11 cellular contexts compared by ENCODE assay signal in genomic region chr1:222048030-222048632, GRCh38.
A peak's percentile ranks its signal among the peaks of the same experiment; 100 is the strongest.
DNase-seq lines count a peak whose midpoint lies in the region; ATAC-seq and TF ChIP-seq lines count a peak whose summit lies in the region.
"Had no signal": no experiment of that assay in that cellular context is flagged by ENCODE, and none has a peak within 500 bp of the region (broad histone marks: within the 10 kb centered on the region; RNA-seq: fewer than 3 reads in every experiment).

No MANE protein-coding gene starts in this region.

- H3K36me3 Mint-ChIP-seq in activated T-cell treated with anti-CD3 and anti-CD28 coated beads, Interleukin-2, amount 50 U/mL, for 24 hours (ENCODE audit: low read depth), result no peaks in the 10 kb centered on the region
- H3K36me3 Mint-ChIP-seq in activated naive CD8-positive, alpha-beta T cell treated with anti-CD3 and anti-CD28 coated beads for 36 hours, result no peaks in the 10 kb centered on the region
- H3K36me3 Mint-ChIP-seq in type B pancreatic cell, result no peaks in the 10 kb centered on the region

- H3K4me3 ChIP-seq in WERI-Rb-1 (ENCODE audit: low read depth, low read length), result no peak overlapping the region
- H3K4me3 ChIP-seq: SK-N-MC had no signal

- no peak overlapping the region for H3K4me3 Mint-ChIP-seq in activated T-cell treated with anti-CD3 and anti-CD28 coated beads, Interleukin-2, amount 50 U/mL, for 24 hours
- peak overlapping the region; percentile 22 for H3K4me3 Mint-ChIP-seq in activated naive CD8-positive, alpha-beta T cell treated with anti-CD3 and anti-CD28 coated beads for 36 hours
- H3K4me3 Mint-ChIP-seq in type B pancreatic cell, result no peak overlapping the region

- no peak for DNase-seq in activated T-cell treated with anti-CD3 and anti-CD28 coated beads, Interleukin-2, amount 50 U/mL, for 24 hours
- DNase-seq in activated T-cell treated with anti-CD3 and anti-CD28 coated beads for 4 hours (no peak), type B pancreatic cell (ENCODE audit: extremely low spot score, unreplicated experiment) (no peak), DMS153 (lab: John Stamatoyannopoulos, UW) (no peak), WERI-Rb-1 (no peak), COR-L47 (lab: John Stamatoyannopoulos, UW) (no peak)
- DNase-seq in activated naive CD8-positive, alpha-beta T cell treated with anti-CD3 and anti-CD28 coated beads for 36 hours, result peak; percentile 26

- H3K27me3 Mint-ChIP-seq in activated T-cell treated with anti-CD3 and anti-CD28 coated beads, Interleukin-2, amount 50 U/mL, for 24 hours, result no peaks in the 10 kb centered on the region
- H3K27me3 Mint-ChIP-seq in activated naive CD8-positive, alpha-beta T cell treated with anti-CD3 and anti-CD28 coated beads for 36 hours, result no peaks in the 10 kb centered on the region
- H3K27me3 Mint-ChIP-seq in type B pancreatic cell, result peaks cover 7% of the 10 kb centered on the region

- H3K27me3 ChIP-seq in WERI-Rb-1 (ENCODE audit: insufficient read depth, low read depth, severe bottlenecking), result no peaks in the 10 kb centered on the region

- no peaks in the 10 kb centered on the region for H3K36me3 ChIP-seq in WERI-Rb-1

- H3K4me1 Mint-ChIP-seq in activated T-cell treated with anti-CD3 and anti-CD28 coated beads, Interleukin-2, amount 50 U/mL, for 24 hours (ENCODE audit: low read depth), result peaks cover 20% of the 10 kb centered on the region
- peaks cover 17% of the 10 kb centered on the region for H3K4me1 Mint-ChIP-seq in activated naive CD8-positive, alpha-beta T cell treated with anti-CD3 and anti-CD28 coated beads for 36 hours
- H3K4me1 Mint-ChIP-seq in type B pancreatic cell (ENCODE audit: unreplicated experiment), result peaks cover 22% of the 10 kb centered on the region

- no peaks in the 10 kb centered on the region for H3K9me3 ChIP-seq in WERI-Rb-1 (ENCODE audit: severe bottlenecking)

- peak; percentile 92 for ATAC-seq in HG03354 (IDR thresholded peaks at IDR 0.05; ENCODE audit: poor library complexity, severe bottlenecking, unreplicated experiment)
- ATAC-seq: esophagus mucosa had no signal

- no peak overlapping the region for H3K27ac ChIP-seq in WERI-Rb-1
- H3K27ac ChIP-seq: C4-2B, SK-N-MC had no signal

- no peak for TF ChIP-seq CTCF in type B pancreatic cell (conservative IDR thresholded peaks at IDR 0.05)
- no peak for TF ChIP-seq CTCF in WERI-Rb-1 (IDR thresholded peaks at IDR 0.05; ENCODE audit: low read depth, low read length)

- H3K27ac Mint-ChIP-seq in activated T-cell treated with anti-CD3 and anti-CD28 coated beads, Interleukin-2, amount 50 U/mL, for 24 hours, result peak overlapping the region; percentile 12
- H3K27ac Mint-ChIP-seq in activated naive CD8-positive, alpha-beta T cell treated with anti-CD3 and anti-CD28 coated beads for 36 hours, result peak overlapping the region; percentile 55
- peak overlapping the region; percentile 25 for H3K27ac Mint-ChIP-seq in type B pancreatic cell

- H3K9me3 Mint-ChIP-seq in activated T-cell treated with anti-CD3 and anti-CD28 coated beads, Interleukin-2, amount 50 U/mL, for 24 hours, result no peaks in the 10 kb centered on the region
- H3K9me3 Mint-ChIP-seq in activated naive CD8-positive, alpha-beta T cell treated with anti-CD3 and anti-CD28 coated beads for 36 hours, result no peaks in the 10 kb centered on the region
- H3K9me3 Mint-ChIP-seq in type B pancreatic cell, result no peaks in the 10 kb centered on the region
